19 cellular contexts compared by ENCODE assay signal in the genomic region with DNA sequence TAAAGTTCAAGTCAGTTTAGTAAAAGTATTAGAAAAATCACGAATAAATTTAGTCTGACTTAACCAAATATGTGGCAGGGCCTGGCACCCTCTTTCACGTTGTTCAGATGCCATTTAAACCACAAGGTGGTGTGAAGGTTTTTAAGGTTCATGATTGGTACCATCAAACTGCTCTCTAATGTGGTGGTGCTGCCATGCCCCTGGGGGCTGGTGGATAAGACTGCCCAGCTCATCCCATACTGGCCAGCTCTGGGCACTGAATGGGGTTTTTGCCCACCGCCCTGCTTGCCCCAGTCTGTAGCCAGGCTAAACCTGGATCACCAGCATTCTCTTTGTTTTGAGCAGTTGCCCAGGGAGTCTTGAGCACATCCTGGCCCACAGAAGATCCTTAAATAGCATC.
DNase-seq lines count a peak whose midpoint lies in the region; ATAC-seq and TF ChIP-seq lines count a peak whose summit lies in the region.
"Had no signal": no experiment of that assay in that cellular context is flagged by ENCODE, and none has a peak within 500 bp of the region (broad histone marks: within the 10 kb centered on the region; RNA-seq: fewer than 3 reads in every experiment).

No MANE protein-coding gene starts in this region.

- DNase-seq in right atrium auricular region (ENCODE audit: low spot score) (peak; percentile 23), left ventricle myocardium superior (no peak), lung (ENCODE audit: low spot score) (peak; percentile 17)
- DNase-seq: BE2C; C1 segment of cervical spinal cord; CD4-positive, CD25-positive, alpha-beta regulatory T cell; CD8-positive, alpha-beta memory T cell; COR-L47; DMS 273 treated with DMSO at 0.1 percent for 48 hours; DND-41; EL had no signal

- ATAC-seq in left ventricle myocardium superior (no peak), lung (ENCODE audit: insufficient read depth, low FRiP score) (no peak), GM18870 (IDR thresholded peaks at IDR 0.05; ENCODE audit: unreplicated experiment) (no peak), GM21381 (IDR thresholded peaks at IDR 0.05; ENCODE audit: unreplicated experiment) (no peak), GM21526 (IDR thresholded peaks at IDR 0.05; ENCODE audit: low FRiP score, unreplicated experiment) (no peak)
- ATAC-seq: A549, GM12878, GM23338 had no signal

- no peaks in the 10 kb centered on the region for H3K36me3 ChIP-seq in right atrium auricular region
- no peaks in the 10 kb centered on the region for H3K36me3 ChIP-seq in lung (ENCODE audit: control insufficient read depth in 2 of 2, insufficient read depth in 2 of 2, low read length in 2 of 2)
- H3K36me3 ChIP-seq: BE2C had no signal

- H3K4me1 ChIP-seq in right atrium auricular region: no peaks in the 10 kb centered on the region
- H3K4me1 ChIP-seq in lung (ENCODE audit: control insufficient read depth in 2 of 2, insufficient read depth in 2 of 2, low read length in 2 of 2): no peaks in the 10 kb centered on the region
- H3K4me1 ChIP-seq: A549, BE2C had no signal

- intact Hi-C loops in left ventricle myocardium superior (cut with micrococcal nuclease): no loop called here

- H3K9me3 ChIP-seq in right atrium auricular region (no peaks in the 10 kb centered on the region), lung (ENCODE audit: control insufficient read depth in 2 of 2, insufficient read depth in 1 of 2, low read length in 1 of 2) (no peaks in the 10 kb centered on the region)
- H3K9me3 ChIP-seq: A549, BE2C had no signal

- no peak overlapping the region for H3K4me3 ChIP-seq in right atrium auricular region
- no peak overlapping the region for H3K4me3 ChIP-seq in lung
- H3K4me3 ChIP-seq: A549, GM12878, GM23338 had no signal

- H3K27ac ChIP-seq in right atrium auricular region (no peak overlapping the region), cingulate gyrus (ENCODE audit: low read depth, low read length) (peak overlapping the region; percentile 39), lung (ENCODE audit: low read depth in 1 of 2, low read length in 1 of 2) (no peak overlapping the region)
- H3K27ac ChIP-seq: 22Rv1, A549 had no signal

- H3K27me3 ChIP-seq in right atrium auricular region (no peaks in the 10 kb centered on the region), lung (ENCODE audit: control insufficient read depth, insufficient read depth) (no peaks in the 10 kb centered on the region)
- H3K27me3 ChIP-seq: BE2C had no signal

- TF ChIP-seq CTCF in right atrium auricular region (IDR thresholded peaks at IDR 0.05) (no peak), lung (IDR thresholded peaks at IDR 0.05; ENCODE audit: control extremely low read depth, extremely low read depth) (no peak)

- 85 to 91% methylated on average over 3 of the region's 3 CpGs for WGBS in lung, 2 donors
